1 cellular context compared by ENCODE assay signal in genomic region chr15:90681056-90681455, GRCh38.
TF ChIP-seq lines count a peak whose summit lies in the region.

No MANE protein-coding gene starts in this region.

TF ChIP-seq in SK-N-SH treated with all-trans-retinoic acid at 6 μM for 48 hours, 23 proteins besides CTCF, POLR2A, EP300 and RAD21 (continued from another document):
- TF ChIP-seq, protein P1, sequence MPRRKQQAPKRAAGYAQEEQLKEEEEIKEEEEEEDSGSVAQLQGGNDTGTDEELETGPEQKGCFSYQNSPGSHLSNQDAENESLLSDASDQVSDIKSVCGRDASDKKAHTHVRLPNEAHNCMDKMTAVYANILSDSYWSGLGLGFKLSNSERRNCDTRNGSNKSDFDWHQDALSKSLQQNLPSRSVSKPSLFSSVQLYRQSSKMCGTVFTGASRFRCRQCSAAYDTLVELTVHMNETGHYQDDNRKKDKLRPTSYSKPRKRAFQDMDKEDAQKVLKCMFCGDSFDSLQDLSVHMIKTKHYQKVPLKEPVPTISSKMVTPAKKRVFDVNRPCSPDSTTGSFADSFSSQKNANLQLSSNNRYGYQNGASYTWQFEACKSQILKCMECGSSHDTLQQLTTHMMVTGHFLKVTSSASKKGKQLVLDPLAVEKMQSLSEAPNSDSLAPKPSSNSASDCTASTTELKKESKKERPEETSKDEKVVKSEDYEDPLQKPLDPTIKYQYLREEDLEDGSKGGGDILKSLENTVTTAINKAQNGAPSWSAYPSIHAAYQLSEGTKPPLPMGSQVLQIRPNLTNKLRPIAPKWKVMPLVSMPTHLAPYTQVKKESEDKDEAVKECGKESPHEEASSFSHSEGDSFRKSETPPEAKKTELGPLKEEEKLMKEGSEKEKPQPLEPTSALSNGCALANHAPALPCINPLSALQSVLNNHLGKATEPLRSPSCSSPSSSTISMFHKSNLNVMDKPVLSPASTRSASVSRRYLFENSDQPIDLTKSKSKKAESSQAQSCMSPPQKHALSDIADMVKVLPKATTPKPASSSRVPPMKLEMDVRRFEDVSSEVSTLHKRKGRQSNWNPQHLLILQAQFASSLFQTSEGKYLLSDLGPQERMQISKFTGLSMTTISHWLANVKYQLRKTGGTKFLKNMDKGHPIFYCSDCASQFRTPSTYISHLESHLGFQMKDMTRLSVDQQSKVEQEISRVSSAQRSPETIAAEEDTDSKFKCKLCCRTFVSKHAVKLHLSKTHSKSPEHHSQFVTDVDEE (CRISPR knock-in tag; IDR thresholded peaks at IDR 0.05) = no peak
- TF ChIP-seq, protein P2, sequence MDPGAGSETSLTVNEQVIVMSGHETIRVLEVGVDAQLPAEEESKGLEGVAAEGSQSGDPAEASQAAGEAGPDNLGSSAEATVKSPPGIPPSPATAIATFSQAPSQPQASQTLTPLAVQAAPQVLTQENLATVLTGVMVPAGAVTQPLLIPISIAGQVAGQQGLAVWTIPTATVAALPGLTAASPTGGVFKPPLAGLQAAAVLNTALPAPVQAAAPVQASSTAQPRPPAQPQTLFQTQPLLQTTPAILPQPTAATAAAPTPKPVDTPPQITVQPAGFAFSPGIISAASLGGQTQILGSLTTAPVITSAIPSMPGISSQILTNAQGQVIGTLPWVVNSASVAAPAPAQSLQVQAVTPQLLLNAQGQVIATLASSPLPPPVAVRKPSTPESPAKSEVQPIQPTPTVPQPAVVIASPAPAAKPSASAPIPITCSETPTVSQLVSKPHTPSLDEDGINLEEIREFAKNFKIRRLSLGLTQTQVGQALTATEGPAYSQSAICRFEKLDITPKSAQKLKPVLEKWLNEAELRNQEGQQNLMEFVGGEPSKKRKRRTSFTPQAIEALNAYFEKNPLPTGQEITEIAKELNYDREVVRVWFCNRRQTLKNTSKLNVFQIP (CRISPR knock-in tag; IDR thresholded peaks at IDR 0.05; ENCODE audit: borderline replicate concordance, low read depth) = no peak
- TF ChIP-seq RARB (CRISPR knock-in tag; IDR thresholded peaks at IDR 0.05) (no peak), ZNF8 (CRISPR knock-in tag; IDR thresholded peaks at IDR 0.05) (no peak), GLIS3 (CRISPR knock-in tag; IDR thresholded peaks at IDR 0.05) (no peak)
